ENCODE assay signal across 2 cellular contexts in the genomic region with DNA sequence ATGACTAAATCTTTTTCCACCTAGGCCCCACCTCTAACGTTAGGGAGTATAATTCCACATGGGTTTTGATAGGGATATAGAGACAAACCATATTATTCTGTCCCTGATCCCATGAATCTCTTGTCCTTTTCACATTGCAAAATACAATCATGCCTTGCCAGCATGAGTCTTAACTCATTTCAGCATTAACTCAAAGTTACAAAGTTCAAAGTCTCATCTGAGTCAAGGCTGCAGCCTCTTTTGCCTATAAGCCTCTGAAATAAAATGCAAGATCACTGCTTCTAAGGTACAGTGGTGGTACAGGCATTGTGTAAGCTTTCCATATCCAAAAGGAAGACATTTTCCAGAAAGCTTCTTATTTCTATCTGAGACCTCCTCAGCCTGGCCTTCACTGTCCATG. TPM values are rescaled to one million over a fixed set of nuclear protein-coding genes. Genes with fewer than 3 reads are reported as not detected.
"Had no signal": no experiment of that assay in that cellular context is flagged by ENCODE, and none has a peak within 500 bp of the region (broad histone marks: within the 10 kb centered on the region; RNA-seq: fewer than 3 reads in every experiment).

No MANE protein-coding gene starts in this region.

RNA-seq across cellular contexts. Expression of a gene that starts 54.3 kb away (rescaled TPM):
- total RNA-seq: osteoblast, smooth muscle cell had no signal
- polyA plus RNA-seq: smooth muscle cell had no signal
